In the genomic region with DNA sequence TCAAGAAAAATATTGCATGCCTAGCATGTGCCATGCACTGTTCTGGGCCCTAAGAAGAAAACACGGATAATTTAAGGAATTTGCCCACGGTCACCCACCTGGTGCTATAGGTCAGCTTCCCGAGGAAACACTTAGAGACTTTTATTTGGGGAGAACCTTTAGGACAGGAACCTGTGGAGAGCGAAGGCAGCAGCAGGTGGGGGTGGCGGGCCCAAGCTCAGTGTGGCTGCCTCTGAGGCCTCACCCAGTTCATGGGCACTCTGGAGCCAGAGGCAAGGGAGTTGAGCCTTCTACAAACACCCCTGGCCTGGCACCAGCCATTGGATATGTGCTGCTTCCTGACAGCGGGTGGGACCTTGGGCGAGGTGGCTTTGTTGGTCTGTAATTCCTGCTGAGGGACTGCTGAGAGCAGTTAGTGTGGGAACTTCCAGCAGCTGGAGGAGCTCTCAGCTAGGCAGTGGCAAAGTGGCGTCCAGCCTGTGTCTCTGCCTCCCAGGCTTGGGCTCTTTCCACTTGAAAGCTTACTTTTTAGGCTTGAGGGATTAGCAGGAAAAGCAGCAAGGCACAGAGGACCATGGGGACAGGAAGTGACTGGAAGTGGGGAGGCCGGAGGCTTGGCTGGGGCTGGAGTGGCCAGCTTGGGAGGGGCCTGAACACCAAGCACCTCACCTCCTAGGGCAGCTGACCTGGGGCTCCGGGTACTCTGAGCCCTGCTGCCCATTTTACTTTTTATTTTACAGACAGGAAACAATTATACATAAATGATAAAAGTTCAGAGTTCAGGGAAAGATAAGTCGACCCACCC, we compare ENCODE assay signal across 1 cellular context.
A peak's percentile ranks its signal among the peaks of the same experiment; 100 is the strongest.
TF ChIP-seq lines count a peak whose summit lies in the region.

No MANE protein-coding gene starts in this region.

TF ChIP-seq in GM12878, 131 proteins besides CTCF, POLR2A, EP300 and RAD21:
- TF ChIP-seq POLR2AphosphoS5 (IDR thresholded peaks at IDR 0.05; ENCODE audit: low read length) (0 out of 2 replicates have a peak, but pooled peaks have one; percentile 4), ZNF24 (IDR thresholded peaks at IDR 0.05) (no peak)
